In the genomic region with DNA sequence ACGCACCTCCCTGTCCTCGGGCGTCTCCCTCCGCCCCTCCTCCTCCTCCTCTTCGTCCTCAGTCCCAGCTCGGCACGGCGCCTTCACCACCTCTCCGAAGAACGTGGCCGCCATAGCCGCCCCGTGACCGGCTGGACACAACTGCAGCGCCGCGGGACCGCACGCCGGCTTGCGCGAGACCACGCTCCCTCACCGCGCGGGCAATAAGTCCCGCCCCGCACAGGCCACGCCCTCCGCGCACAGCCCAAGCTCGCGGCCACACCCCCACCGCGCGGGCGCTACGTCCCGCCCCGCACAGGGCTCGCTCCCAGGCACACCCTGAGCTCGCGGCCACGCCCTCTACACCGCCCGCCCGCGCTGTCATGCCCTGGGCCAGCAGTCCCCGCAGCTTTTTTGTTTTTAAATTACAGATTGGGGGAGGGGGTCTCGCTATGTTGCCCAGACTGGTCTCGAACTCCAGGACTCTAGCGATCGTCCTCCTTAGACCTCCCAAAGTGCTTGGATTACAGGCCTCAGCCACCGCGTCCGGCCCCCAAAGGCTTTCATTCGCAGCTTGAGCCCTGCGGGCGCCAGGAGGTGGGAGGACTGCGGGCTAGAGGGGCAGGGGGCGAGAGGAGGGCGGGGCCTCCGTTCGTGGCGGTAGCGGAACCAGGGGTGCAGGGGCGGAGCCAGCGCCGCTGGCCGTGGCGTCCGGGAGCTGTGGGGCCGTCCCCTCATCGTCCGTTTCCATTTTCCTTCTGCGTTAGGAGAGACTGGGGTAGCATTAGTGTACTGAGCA, we compare ENCODE assay signal across 1 cellular context.
TF ChIP-seq lines count a peak whose summit lies in the region.

A gene with protein sequence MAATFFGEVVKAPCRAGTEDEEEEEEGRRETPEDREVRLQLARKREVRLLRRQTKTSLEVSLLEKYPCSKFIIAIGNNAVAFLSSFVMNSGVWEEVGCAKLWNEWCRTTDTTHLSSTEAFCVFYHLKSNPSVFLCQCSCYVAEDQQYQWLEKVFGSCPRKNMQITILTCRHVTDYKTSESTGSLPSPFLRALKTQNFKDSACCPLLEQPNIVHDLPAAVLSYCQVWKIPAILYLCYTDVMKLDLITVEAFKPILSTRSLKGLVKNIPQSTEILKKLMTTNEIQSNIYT (minus strand): TSS at position 180 of the 778 bp plus-strand sequence. CDS start 66 bp downstream, at position 114.

TF ChIP-seq in K562, 482 proteins besides CTCF, POLR2A, EP300 and RAD21 (continued from another document and continues in another):
- TF ChIP-seq, protein P1, sequence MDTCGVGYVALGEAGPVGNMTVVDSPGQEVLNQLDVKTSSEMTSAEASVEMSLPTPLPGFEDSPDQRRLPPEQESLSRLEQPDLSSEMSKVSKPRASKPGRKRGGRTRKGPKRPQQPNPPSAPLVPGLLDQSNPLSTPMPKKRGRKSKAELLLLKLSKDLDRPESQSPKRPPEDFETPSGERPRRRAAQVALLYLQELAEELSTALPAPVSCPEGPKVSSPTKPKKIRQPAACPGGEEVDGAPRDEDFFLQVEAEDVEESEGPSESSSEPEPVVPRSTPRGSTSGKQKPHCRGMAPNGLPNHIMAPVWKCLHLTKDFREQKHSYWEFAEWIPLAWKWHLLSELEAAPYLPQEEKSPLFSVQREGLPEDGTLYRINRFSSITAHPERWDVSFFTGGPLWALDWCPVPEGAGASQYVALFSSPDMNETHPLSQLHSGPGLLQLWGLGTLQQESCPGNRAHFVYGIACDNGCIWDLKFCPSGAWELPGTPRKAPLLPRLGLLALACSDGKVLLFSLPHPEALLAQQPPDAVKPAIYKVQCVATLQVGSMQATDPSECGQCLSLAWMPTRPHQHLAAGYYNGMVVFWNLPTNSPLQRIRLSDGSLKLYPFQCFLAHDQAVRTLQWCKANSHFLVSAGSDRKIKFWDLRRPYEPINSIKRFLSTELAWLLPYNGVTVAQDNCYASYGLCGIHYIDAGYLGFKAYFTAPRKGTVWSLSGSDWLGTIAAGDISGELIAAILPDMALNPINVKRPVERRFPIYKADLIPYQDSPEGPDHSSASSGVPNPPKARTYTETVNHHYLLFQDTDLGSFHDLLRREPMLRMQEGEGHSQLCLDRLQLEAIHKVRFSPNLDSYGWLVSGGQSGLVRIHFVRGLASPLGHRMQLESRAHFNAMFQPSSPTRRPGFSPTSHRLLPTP (IDR thresholded peaks at IDR 0.05; ENCODE audit: borderline replicate concordance, extremely low read depth, insufficient read length) = no peak
- TF ChIP-seq TAF9B (IDR thresholded peaks at IDR 0.05; ENCODE audit: partially characterized antibody) = peak; percentile 66
- TF ChIP-seq, protein P2, sequence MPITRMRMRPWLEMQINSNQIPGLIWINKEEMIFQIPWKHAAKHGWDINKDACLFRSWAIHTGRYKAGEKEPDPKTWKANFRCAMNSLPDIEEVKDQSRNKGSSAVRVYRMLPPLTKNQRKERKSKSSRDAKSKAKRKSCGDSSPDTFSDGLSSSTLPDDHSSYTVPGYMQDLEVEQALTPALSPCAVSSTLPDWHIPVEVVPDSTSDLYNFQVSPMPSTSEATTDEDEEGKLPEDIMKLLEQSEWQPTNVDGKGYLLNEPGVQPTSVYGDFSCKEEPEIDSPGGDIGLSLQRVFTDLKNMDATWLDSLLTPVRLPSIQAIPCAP (CRISPR knock-in tag; IDR thresholded peaks at IDR 0.05; ENCODE audit: borderline replicate concordance) = no peak
- no peak for TF ChIP-seq CEBPB (tag; IDR thresholded peaks at IDR 0.05)
- peak; percentile 38 for TF ChIP-seq SOX6 (IDR thresholded peaks at IDR 0.05)
- TF ChIP-seq ERF (CRISPR knock-in tag; IDR thresholded peaks at IDR 0.05) = peak; percentile 84
- TF ChIP-seq NFRKB (IDR thresholded peaks at IDR 0.05; ENCODE audit: low read depth) = 0 out of 2 replicates have a peak, but pooled peaks have one; percentile 70
- TF ChIP-seq, protein P3, sequence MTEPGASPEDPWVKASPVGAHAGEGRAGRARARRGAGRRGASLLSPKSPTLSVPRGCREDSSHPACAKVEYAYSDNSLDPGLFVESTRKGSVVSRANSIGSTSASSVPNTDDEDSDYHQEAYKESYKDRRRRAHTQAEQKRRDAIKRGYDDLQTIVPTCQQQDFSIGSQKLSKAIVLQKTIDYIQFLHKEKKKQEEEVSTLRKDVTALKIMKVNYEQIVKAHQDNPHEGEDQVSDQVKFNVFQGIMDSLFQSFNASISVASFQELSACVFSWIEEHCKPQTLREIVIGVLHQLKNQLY (CRISPR knock-in tag; conservative IDR thresholded peaks at IDR 0.05) = 0 out of 4 replicates have a peak, but pooled peaks have one; percentile 27 to 43
- TF ChIP-seq ZNF436 (CRISPR knock-in tag; IDR thresholded peaks at IDR 0.05) = no peak
- TF ChIP-seq MAZ (CRISPR knock-in tag; conservative IDR thresholded peaks at IDR 0.05 in 1 of 2, IDR thresholded peaks at IDR 0.05 in 1 of 2) = peak; percentile 86 to 91
- peak; percentile 11; the same call in 1 of the 2 replicates for TF ChIP-seq SAFB (IDR thresholded peaks at IDR 0.05; ENCODE audit: borderline replicate concordance, low read depth, low read length)
- TF ChIP-seq, protein P4, sequence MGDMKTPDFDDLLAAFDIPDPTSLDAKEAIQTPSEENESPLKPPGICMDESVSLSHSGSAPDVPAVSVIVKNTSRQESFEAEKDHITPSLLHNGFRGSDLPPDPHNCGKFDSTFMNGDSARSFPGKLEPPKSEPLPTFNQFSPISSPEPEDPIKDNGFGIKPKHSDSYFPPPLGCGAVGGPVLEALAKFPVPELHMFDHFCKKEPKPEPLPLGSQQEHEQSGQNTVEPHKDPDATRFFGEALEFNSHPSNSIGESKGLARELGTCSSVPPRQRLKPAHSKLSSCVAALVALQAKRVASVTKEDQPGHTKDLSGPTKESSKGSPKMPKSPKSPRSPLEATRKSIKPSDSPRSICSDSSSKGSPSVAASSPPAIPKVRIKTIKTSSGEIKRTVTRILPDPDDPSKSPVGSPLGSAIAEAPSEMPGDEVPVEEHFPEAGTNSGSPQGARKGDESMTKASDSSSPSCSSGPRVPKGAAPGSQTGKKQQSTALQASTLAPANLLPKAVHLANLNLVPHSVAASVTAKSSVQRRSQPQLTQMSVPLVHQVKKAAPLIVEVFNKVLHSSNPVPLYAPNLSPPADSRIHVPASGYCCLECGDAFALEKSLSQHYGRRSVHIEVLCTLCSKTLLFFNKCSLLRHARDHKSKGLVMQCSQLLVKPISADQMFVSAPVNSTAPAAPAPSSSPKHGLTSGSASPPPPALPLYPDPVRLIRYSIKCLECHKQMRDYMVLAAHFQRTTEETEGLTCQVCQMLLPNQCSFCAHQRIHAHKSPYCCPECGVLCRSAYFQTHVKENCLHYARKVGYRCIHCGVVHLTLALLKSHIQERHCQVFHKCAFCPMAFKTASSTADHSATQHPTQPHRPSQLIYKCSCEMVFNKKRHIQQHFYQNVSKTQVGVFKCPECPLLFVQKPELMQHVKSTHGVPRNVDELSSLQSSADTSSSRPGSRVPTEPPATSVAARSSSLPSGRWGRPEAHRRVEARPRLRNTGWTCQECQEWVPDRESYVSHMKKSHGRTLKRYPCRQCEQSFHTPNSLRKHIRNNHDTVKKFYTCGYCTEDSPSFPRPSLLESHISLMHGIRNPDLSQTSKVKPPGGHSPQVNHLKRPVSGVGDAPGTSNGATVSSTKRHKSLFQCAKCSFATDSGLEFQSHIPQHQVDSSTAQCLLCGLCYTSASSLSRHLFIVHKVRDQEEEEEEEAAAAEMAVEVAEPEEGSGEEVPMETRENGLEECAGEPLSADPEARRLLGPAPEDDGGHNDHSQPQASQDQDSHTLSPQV (IDR thresholded peaks at IDR 0.05) = 0 out of 2 replicates have a peak, but pooled peaks have one; percentile 10
- TF ChIP-seq, protein P5, sequence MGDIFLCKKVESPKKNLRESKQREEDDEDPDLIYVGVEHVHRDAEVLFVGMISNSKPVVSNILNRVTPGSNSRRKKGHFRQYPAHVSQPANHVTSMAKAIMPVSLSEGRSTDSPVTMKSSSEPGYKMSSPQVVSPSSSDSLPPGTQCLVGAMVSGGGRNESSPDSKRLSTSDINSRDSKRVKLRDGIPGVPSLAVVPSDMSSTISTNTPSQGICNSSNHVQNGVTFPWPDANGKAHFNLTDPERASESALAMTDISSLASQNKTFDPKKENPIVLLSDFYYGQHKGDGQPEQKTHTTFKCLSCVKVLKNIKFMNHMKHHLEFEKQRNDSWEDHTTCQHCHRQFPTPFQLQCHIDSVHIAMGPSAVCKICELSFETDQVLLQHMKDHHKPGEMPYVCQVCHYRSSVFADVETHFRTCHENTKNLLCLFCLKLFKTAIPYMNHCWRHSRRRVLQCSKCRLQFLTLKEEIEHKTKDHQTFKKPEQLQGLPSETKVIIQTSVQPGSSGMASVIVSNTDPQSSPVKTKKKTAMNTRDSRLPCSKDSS (IDR thresholded peaks at IDR 0.05; ENCODE audit: low read depth, partially characterized antibody) = no peak
- no peak; the same call in 1 of the 2 replicates for TF ChIP-seq PHB (CRISPR knock-in tag; IDR thresholded peaks at IDR 0.05)
- peak; percentile 98 for TF ChIP-seq ZFX (CRISPR knock-in tag; IDR thresholded peaks at IDR 0.05)
- no peak for TF ChIP-seq HNRNPH1 (optimal IDR thresholded peaks at IDR 0.05; ENCODE audit: low read depth, low read length)
- peak; percentile 99 for TF ChIP-seq POLR2AphosphoS2 (IDR thresholded peaks at IDR 0.05; ENCODE audit: low read length)
- peak; percentile 63 for TF ChIP-seq TRIM28 (IDR thresholded peaks at IDR 0.05)
- TF ChIP-seq, protein P6, sequence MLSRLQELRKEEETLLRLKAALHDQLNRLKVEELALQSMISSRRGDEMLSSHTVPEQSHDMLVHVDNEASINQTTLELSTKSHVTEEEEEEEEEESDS (CRISPR knock-in tag; IDR thresholded peaks at IDR 0.05) = no peak
- TF ChIP-seq HNRNPLL (IDR thresholded peaks at IDR 0.05; ENCODE audit: low read depth, low read length, poor library complexity, severe bottlenecking) = peak; percentile 84
- TF ChIP-seq MIER1 (IDR thresholded peaks at IDR 0.05; ENCODE audit: low read depth) = no peak
- TF ChIP-seq TAF15 (IDR thresholded peaks at IDR 0.05; ENCODE audit: low read depth, low read length) = no peak
- TF ChIP-seq CAMTA2 (CRISPR knock-in tag; conservative IDR thresholded peaks at IDR 0.05) = 0 out of 2 replicates have a peak, but pooled peaks have one; percentile 53
- TF ChIP-seq HDAC1 (IDR thresholded peaks at IDR 0.05) = peak in 1 of 2 experiments; percentile 93; a peak in 2 of 4 replicates
- peak; percentile 77 for TF ChIP-seq NBN (IDR thresholded peaks at IDR 0.05; ENCODE audit: low read depth)
- peak; percentile 66 for TF ChIP-seq SP2 (IDR thresholded peaks at IDR 0.05; ENCODE audit: extremely low read depth, low read depth, low read length, poor library complexity, severe bottlenecking)
- TF ChIP-seq CTBP1 (IDR thresholded peaks at IDR 0.05; ENCODE audit: borderline replicate concordance) = peak; percentile 95
- TF ChIP-seq SREBF1 (IDR thresholded peaks at IDR 0.05; ENCODE audit: borderline replicate concordance, low read depth, low read length) = no peak
- TF ChIP-seq, protein P7, sequence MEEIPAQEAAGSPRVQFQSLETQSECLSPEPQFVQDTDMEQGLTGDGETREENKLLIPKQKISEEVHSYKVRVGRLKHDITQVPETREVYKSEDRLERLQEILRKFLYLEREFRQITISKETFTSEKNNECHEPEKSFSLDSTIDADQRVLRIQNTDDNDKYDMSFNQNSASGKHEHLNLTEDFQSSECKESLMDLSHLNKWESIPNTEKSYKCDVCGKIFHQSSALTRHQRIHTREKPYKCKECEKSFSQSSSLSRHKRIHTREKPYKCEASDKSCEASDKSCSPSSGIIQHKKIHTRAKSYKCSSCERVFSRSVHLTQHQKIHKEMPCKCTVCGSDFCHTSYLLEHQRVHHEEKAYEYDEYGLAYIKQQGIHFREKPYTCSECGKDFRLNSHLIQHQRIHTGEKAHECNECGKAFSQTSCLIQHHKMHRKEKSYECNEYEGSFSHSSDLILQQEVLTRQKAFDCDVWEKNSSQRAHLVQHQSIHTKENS (CRISPR knock-in tag; IDR thresholded peaks at IDR 0.05) = no peak
- peak; percentile 100 for TF ChIP-seq RBFOX2 (IDR thresholded peaks at IDR 0.05; ENCODE audit: low read depth, low read length)
- TF ChIP-seq CREB1 (IDR thresholded peaks at IDR 0.05) = peak; percentile 61
- TF ChIP-seq CREB1 (CRISPR knock-in tag; IDR thresholded peaks at IDR 0.05) = peak; percentile 31; the same call in 1 of the 2 replicates
- TF ChIP-seq HDGF (IDR thresholded peaks at IDR 0.05) = no peak
- TF ChIP-seq, protein P8, sequence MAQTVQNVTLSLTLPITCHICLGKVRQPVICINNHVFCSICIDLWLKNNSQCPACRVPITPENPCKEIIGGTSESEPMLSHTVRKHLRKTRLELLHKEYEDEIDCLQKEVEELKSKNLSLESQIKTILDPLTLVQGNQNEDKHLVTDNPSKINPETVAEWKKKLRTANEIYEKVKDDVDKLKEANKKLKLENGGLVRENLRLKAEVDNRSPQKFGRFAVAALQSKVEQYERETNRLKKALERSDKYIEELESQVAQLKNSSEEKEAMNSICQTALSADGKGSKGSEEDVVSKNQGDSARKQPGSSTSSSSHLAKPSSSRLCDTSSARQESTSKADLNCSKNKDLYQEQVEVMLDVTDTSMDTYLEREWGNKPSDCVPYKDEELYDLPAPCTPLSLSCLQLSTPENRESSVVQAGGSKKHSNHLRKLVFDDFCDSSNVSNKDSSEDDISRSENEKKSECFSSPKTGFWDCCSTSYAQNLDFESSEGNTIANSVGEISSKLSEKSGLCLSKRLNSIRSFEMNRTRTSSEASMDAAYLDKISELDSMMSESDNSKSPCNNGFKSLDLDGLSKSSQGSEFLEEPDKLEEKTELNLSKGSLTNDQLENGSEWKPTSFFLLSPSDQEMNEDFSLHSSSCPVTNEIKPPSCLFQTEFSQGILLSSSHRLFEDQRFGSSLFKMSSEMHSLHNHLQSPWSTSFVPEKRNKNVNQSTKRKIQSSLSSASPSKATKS (CRISPR knock-in tag; IDR thresholded peaks at IDR 0.05) = no peak
- TF ChIP-seq, protein P9, sequence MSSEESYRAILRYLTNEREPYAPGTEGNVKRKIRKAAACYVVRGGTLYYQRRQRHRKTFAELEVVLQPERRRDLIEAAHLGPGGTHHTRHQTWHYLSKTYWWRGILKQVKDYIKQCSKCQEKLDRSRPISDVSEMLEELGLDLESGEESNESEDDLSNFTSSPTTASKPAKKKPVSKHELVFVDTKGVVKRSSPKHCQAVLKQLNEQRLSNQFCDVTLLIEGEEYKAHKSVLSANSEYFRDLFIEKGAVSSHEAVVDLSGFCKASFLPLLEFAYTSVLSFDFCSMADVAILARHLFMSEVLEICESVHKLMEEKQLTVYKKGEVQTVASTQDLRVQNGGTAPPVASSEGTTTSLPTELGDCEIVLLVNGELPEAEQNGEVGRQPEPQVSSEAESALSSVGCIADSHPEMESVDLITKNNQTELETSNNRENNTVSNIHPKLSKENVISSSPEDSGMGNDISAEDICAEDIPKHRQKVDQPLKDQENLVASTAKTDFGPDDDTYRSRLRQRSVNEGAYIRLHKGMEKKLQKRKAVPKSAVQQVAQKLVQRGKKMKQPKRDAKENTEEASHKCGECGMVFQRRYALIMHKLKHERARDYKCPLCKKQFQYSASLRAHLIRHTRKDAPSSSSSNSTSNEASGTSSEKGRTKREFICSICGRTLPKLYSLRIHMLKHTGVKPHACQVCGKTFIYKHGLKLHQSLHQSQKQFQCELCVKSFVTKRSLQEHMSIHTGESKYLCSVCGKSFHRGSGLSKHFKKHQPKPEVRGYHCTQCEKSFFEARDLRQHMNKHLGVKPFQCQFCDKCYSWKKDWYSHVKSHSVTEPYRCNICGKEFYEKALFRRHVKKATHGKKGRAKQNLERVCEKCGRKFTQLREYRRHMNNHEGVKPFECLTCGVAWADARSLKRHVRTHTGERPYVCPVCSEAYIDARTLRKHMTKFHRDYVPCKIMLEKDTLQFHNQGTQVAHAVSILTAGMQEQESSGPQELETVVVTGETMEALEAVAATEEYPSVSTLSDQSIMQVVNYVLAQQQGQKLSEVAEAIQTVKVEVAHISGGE (CRISPR knock-in tag; IDR thresholded peaks at IDR 0.05) = no peak; a peak in 1 of 6 replicates
- peak; percentile 33 for TF ChIP-seq NEUROD1 (IDR thresholded peaks at IDR 0.05; ENCODE audit: borderline replicate concordance, low read depth, low read length, partially characterized antibody)
- TF ChIP-seq SAP30 (IDR thresholded peaks at IDR 0.05; ENCODE audit: borderline replicate concordance, insufficient read depth, low read depth, low read length, poor library complexity, severe bottlenecking) = peak; percentile 83
- no peak for TF ChIP-seq NR2C1 (IDR thresholded peaks at IDR 0.05)
- 0 out of 2 replicates have a peak, but pooled peaks have one; percentile 18 for TF ChIP-seq NR2C1 (tag; IDR thresholded peaks at IDR 0.05)
